8 cellular contexts compared by ENCODE assay signal in genomic region chr15:75335313-75335704, GRCh38. TPM values are rescaled to one million over a fixed set of nuclear protein-coding genes. Genes with fewer than 3 reads are reported as not detected.
DNase-seq lines count a peak whose midpoint lies in the region; ATAC-seq and TF ChIP-seq lines count a peak whose summit lies in the region.

No MANE protein-coding gene starts in this region.

- H3K4me1 ChIP-seq in A673 (ENCODE audit: insufficient read depth, low read length, poor library complexity, severe bottlenecking) (peaks cover 12% of the 10 kb centered on the region), breast epithelium (no peaks in the 10 kb centered on the region), mucosa of stomach (ENCODE audit: control insufficient read depth, insufficient read depth, low read length) (peaks cover 8% of the 10 kb centered on the region)

- H3K27me3 ChIP-seq in A673 (replicated peaks; ENCODE audit: insufficient read depth, low read depth, low read length, poor library complexity) (no peaks in the 10 kb centered on the region), breast epithelium (no peaks in the 10 kb centered on the region), mucosa of stomach (ENCODE audit: control insufficient read depth, insufficient read depth, low read length) (no peaks in the 10 kb centered on the region)

- ATAC-seq in GM18519 (IDR thresholded peaks at IDR 0.05; ENCODE audit: low FRiP score, unreplicated experiment) (no peak), HG03135 (IDR thresholded peaks at IDR 0.05; ENCODE audit: unreplicated experiment) (no peak)

- intact Hi-C loops in A673 (cut with micrococcal nuclease; ENCODE audit: unreplicated experiment) (no loop called here), breast epithelium (cut with DNase I; ENCODE audit: low total_unique reads) (no loop called here)

- peak overlapping the region; percentile 76 for H3K27ac ChIP-seq in A673 (ENCODE audit: low read depth, low read length, poor library complexity, severe bottlenecking)
- peak overlapping the region in 1 of 2 donors; percentile 73 for H3K27ac ChIP-seq in breast epithelium

- H3K9me3 Mint-ChIP-seq in HFFc6 = no peaks in the 10 kb centered on the region

- DNase-seq in A673 (ENCODE audit: low spot score) = no peak
- no peak for DNase-seq in HFFc6
- DNase-seq in breast epithelium (ENCODE audit: low spot score in 2 of 2) = no peak
- no peak for DNase-seq in central memory CD4-positive, alpha-beta T cell
- DNase-seq in cerebellum (ENCODE audit: low spot score) = no peak

- TF ChIP-seq CTCF in A673 (conservative IDR thresholded peaks at IDR 0.05; ENCODE audit: low read depth, low read length) (no peak), HFFc6 (IDR thresholded peaks at IDR 0.05) (no peak), breast epithelium (IDR thresholded peaks at IDR 0.05) (no peak)

- H3K4me3 ChIP-seq in A673 (ENCODE audit: low read depth, low read length, poor library complexity, severe bottlenecking) (peak overlapping the region; percentile 75), breast epithelium (peak overlapping the region; percentile 66 to 80 (median 74)), mucosa of stomach (ENCODE audit: low read length) (peak overlapping the region; percentile 53)

- TF ChIP-seq POLR2A in breast epithelium (IDR thresholded peaks at IDR 0.05) = no peak

- peaks cover 19% of the 10 kb centered on the region for H3K4me1 Mint-ChIP-seq in HFFc6 (ENCODE audit: low read depth)

- BruUV-seq in A673 (replicated peaks; lab: Mats Ljungman, UMichigan) = TSS peak; percentile 95

- H3K4me3 Mint-ChIP-seq in HFFc6 = peak overlapping the region; percentile 96

- peaks cover 17% of the 10 kb centered on the region for H3K27me3 Mint-ChIP-seq in HFFc6 (ENCODE audit: insufficient read depth)

- H3K9me3 ChIP-seq in A673 (ENCODE audit: low read depth, low read length, poor library complexity, severe bottlenecking) (no peaks in the 10 kb centered on the region), breast epithelium (no peaks in the 10 kb centered on the region), mucosa of stomach (ENCODE audit: control insufficient read depth, low read length) (no peaks in the 10 kb centered on the region)

- peak overlapping the region; percentile 90 for H3K27ac Mint-ChIP-seq in HFFc6

- POLR2A ChIA-PET in A673 (lab: Charles Lee; ENCODE audit: low non-redundant PET) = no interaction called here

- peak overlapping the region; percentile 83 for H3K9ac ChIP-seq in mucosa of stomach (ENCODE audit: low read length)

- CTCF ChIA-PET in A673 (lab: Charles Lee) = no interaction called here

- 0 out of 2 replicates have a peak, but pooled peaks cover 4% of the 10 kb centered on the region for H3K36me3 Mint-ChIP-seq in HFFc6 (ENCODE audit: low read depth)

- H3K36me3 ChIP-seq in A673 (ENCODE audit: insufficient read depth, low read length, poor library complexity, severe bottlenecking) (no peaks in the 10 kb centered on the region), breast epithelium (no peaks in the 10 kb centered on the region), mucosa of stomach (ENCODE audit: control insufficient read depth, insufficient read depth, low read length) (no peaks in the 10 kb centered on the region)

RNA-seq across cellular contexts. Expression of gene COMMD4, which starts 0.6 kb away (rescaled TPM):
- 109 and 126 TPM in 2 replicates for total RNA-seq in A673 (2021)
- total RNA-seq in HFFc6 (2021; fragmentation: NEBNext Ultra II Directional; extraction: Animal tissue kit (Norgen Biotek cat#: 25700)) = 100 to 1,000 TPM in 5 of 6 experiments, 10 to 100 TPM in 1; 90.1 to 133 (median 109) TPM
- total RNA-seq in breast epithelium = 10 to 100 TPM; 61.6 to 66.6 (median 63.6) TPM
- total RNA-seq in cerebellum = 11.7 TPM

RNA-seq across cellular contexts. Expression of gene NEIL1, which starts 11.5 kb away (rescaled TPM):
- total RNA-seq in A673 (2021) (3.8 and 11.1 TPM in 2 replicates), breast epithelium (100 to 1,000 TPM in 1 of 3 donors, 10 to 100 TPM in 2; 23.4 to 101 (median 97.9) TPM), cerebellum (14.2 TPM)
- total RNA-seq in HFFc6 (2021; fragmentation: NEBNext Ultra II Directional; extraction: Animal tissue kit (Norgen Biotek cat#: 25700)) = 1 to 10 TPM in 4 of 6 experiments, under 1 TPM in 2; 0.83 to 3.6 (median 2.4) TPM

RNA-seq across cellular contexts. Expression of gene MAN2C1, which starts 33.1 kb away (rescaled TPM):
- total RNA-seq in A673 (2021) = 169 and 205 TPM in 2 replicates
- 100 to 1,000 TPM in 4 of 6 experiments, 10 to 100 TPM in 2; 92.8 to 111 (median 105) TPM for total RNA-seq in HFFc6 (2021; fragmentation: NEBNext Ultra II Directional; extraction: Animal tissue kit (Norgen Biotek cat#: 25700))
- 100 to 1,000 TPM; 112 to 259 (median 169) TPM for total RNA-seq in breast epithelium
- 97.6 TPM for total RNA-seq in cerebellum

RNA-seq across cellular contexts. Expression of gene GOLGA6D, which starts 52.7 kb away (rescaled TPM):
- total RNA-seq in A673 (2021) (0.13 TPM in 1 of 2 replicates, not detected in the other), breast epithelium (under 1 TPM in 1 of 3 donors, not detected in 2; 0.16 TPM), cerebellum (not detected)
- not detected for total RNA-seq in HFFc6 (2021; fragmentation: NEBNext Ultra II Directional; extraction: Animal tissue kit (Norgen Biotek cat#: 25700))
